ENCODE assay signal across 1 cellular context in genomic region chr9:107638922-107639321, GRCh38.
TF ChIP-seq lines count a peak whose summit lies in the region.

No MANE protein-coding gene starts in this region.

TF ChIP-seq in GM23338, 12 proteins besides CTCF, POLR2A, EP300 and RAD21 (continued from another document):
- TF ChIP-seq REST (IDR thresholded peaks at IDR 0.05; ENCODE audit: unreplicated experiment) = no peak
- TF ChIP-seq CREB1 (CRISPR knock-in tag; IDR thresholded peaks at IDR 0.05; ENCODE audit: low read depth) = no peak
- no peak for TF ChIP-seq STAT1 (IDR thresholded peaks at IDR 0.05; ENCODE audit: unreplicated experiment)
- no peak for TF ChIP-seq JUNB (IDR thresholded peaks at IDR 0.05; ENCODE audit: unreplicated experiment)
- no peak for TF ChIP-seq EZH2 (IDR thresholded peaks at IDR 0.05; ENCODE audit: low read depth, unreplicated experiment)
- no peak for TF ChIP-seq EZH2phosphoT487 (IDR thresholded peaks at IDR 0.05; ENCODE audit: unreplicated experiment)
- no peak for TF ChIP-seq ZNF331 (CRISPR knock-in tag; IDR thresholded peaks at IDR 0.05; ENCODE audit: low read depth)
- TF ChIP-seq POLR2AphosphoS5 (IDR thresholded peaks at IDR 0.05; ENCODE audit: low read depth) = no peak
- no peak for TF ChIP-seq NANOG (IDR thresholded peaks at IDR 0.05; ENCODE audit: borderline replicate concordance)
